In the genomic region with DNA sequence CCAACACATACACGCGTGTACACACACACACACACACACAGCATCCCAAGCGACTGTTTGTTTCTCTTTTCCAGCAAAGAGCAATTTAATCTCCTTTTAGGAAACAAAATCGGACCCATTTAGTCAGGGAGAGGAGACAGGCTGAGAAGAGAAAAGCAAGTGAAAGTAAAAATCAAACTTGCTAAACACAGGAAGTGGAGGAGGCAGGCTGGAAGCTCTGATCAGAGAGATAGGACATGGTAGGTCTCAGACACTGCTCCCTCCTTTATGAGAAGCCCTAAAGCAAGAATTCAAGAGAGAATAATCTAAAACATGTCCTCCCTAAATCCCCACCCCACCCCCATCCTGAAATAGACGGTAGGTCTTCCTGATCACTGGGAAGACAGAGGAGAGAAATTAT, we compare ENCODE assay signal across 8 cellular contexts.
A peak's percentile ranks its signal among the peaks of the same experiment; 100 is the strongest.
DNase-seq lines count a peak whose midpoint lies in the region; ATAC-seq and TF ChIP-seq lines count a peak whose summit lies in the region.

No MANE protein-coding gene starts in this region.

- peaks cover 3% of the 10 kb centered on the region for H3K36me3 ChIP-seq in neural progenitor cell

- peaks cover 34% of the 10 kb centered on the region for H3F3A ChIP-seq in neural progenitor cell (ENCODE audit: low read depth)

- no peak overlapping the region for H3K27ac ChIP-seq in caudate nucleus (ENCODE audit: low read depth, low read length)
- H3K27ac ChIP-seq in neural progenitor cell: no peak overlapping the region

- H3K27ac Mint-ChIP-seq in stimulated activated naive CD8-positive, alpha-beta T cell treated with anti-CD3 and anti-CD28 coated beads, Interleukin-15, Interleukin-2, amounts not matched to agents 100 ng/mL and 50 ng/mL, for 24 hours: peak overlapping the region; percentile 65
- peak overlapping the region; percentile 19 for H3K27ac Mint-ChIP-seq in central memory CD8-positive, alpha-beta T cell (ENCODE audit: low read depth)
- no peak overlapping the region for H3K27ac Mint-ChIP-seq in neural progenitor cell

- H3K27me3 ChIP-seq in neural progenitor cell: no peaks in the 10 kb centered on the region

- H3K4me3 Mint-ChIP-seq in stimulated activated naive CD8-positive, alpha-beta T cell treated with anti-CD3 and anti-CD28 coated beads, Interleukin-15, Interleukin-2, amounts not matched to agents 100 ng/mL and 50 ng/mL, for 24 hours: no peak overlapping the region
- peak overlapping the region; percentile 62 for H3K4me3 Mint-ChIP-seq in central memory CD8-positive, alpha-beta T cell
- H3K4me3 Mint-ChIP-seq in neural progenitor cell: no peak overlapping the region

- peaks cover 2% of the 10 kb centered on the region for H3K9me3 ChIP-seq in neural progenitor cell (ENCODE audit: low read depth)

- peaks cover 54% of the 10 kb centered on the region for H4K20me1 ChIP-seq in neural progenitor cell (ENCODE audit: low read depth)

- no peak overlapping the region for H2AFZ ChIP-seq in neural progenitor cell (replicated peaks)

- no peak overlapping the region for H3K9ac ChIP-seq in neural progenitor cell

- no peaks in the 10 kb centered on the region for H3K36me3 Mint-ChIP-seq in stimulated activated naive CD8-positive, alpha-beta T cell treated with anti-CD3 and anti-CD28 coated beads, Interleukin-15, Interleukin-2, amounts not matched to agents 100 ng/mL and 50 ng/mL, for 24 hours (ENCODE audit: low read depth)
- no peaks in the 10 kb centered on the region for H3K36me3 Mint-ChIP-seq in central memory CD8-positive, alpha-beta T cell (ENCODE audit: insufficient read depth)
- no peaks in the 10 kb centered on the region for H3K36me3 Mint-ChIP-seq in neural progenitor cell

- DNase-seq in stimulated activated naive CD8-positive, alpha-beta T cell treated with anti-CD3 and anti-CD28 coated beads, Interleukin-15, Interleukin-2, amounts not matched to agents 100 U/mL and 50 U/mL, for 24 hours: no peak
- DNase-seq in central memory CD8-positive, alpha-beta T cell (ENCODE audit: low spot score in 2 of 2): no peak
- DNase-seq in caudate nucleus (lab: John Stamatoyannopoulos, UW) (no peak), NCI-H345 (lab: John Stamatoyannopoulos, UW) (no peak), SKM-1 (lab: John Stamatoyannopoulos, UW; ENCODE audit: unreplicated experiment) (no peak), neural progenitor cell (ENCODE audit: low spot score) (no peak)

- peaks cover 21% of the 10 kb centered on the region for H3K4me1 ChIP-seq in neural progenitor cell

- TF ChIP-seq CTCF in neural progenitor cell (IDR thresholded peaks at IDR 0.05): no peak

- ATAC-seq in stimulated activated naive CD8-positive, alpha-beta T cell treated with anti-CD3 and anti-CD28 coated beads, Interleukin-15, Interleukin-2, amounts not matched to agents 100 U/mL and 50 U/mL, for 24 hours: no peak
- ATAC-seq in HG03558 (IDR thresholded peaks at IDR 0.05; ENCODE audit: extremely low read depth, unreplicated experiment): peak; percentile 41
- ATAC-seq in central memory CD8-positive, alpha-beta T cell (replicated peaks; ENCODE audit: extremely low read depth, poor library complexity, severe bottlenecking): peak; percentile 49

- no peaks in the 10 kb centered on the region for H3K27me3 Mint-ChIP-seq in stimulated activated naive CD8-positive, alpha-beta T cell treated with anti-CD3 and anti-CD28 coated beads, Interleukin-15, Interleukin-2, amounts not matched to agents 100 ng/mL and 50 ng/mL, for 24 hours
- no peaks in the 10 kb centered on the region for H3K27me3 Mint-ChIP-seq in central memory CD8-positive, alpha-beta T cell
- no peaks in the 10 kb centered on the region for H3K27me3 Mint-ChIP-seq in neural progenitor cell (ENCODE audit: insufficient read depth, low read depth)

- H3K79me2 ChIP-seq in neural progenitor cell (ENCODE audit: low read depth): peaks cover 73% of the 10 kb centered on the region

- H3K4me3 ChIP-seq in neural progenitor cell: no peak overlapping the region

- no peaks in the 10 kb centered on the region for H3K9me3 Mint-ChIP-seq in stimulated activated naive CD8-positive, alpha-beta T cell treated with anti-CD3 and anti-CD28 coated beads, Interleukin-15, Interleukin-2, amounts not matched to agents 100 ng/mL and 50 ng/mL, for 24 hours
- no peaks in the 10 kb centered on the region for H3K9me3 Mint-ChIP-seq in central memory CD8-positive, alpha-beta T cell
- H3K9me3 Mint-ChIP-seq in neural progenitor cell: peaks cover 2% of the 10 kb centered on the region

- peaks cover 10% of the 10 kb centered on the region for H3K4me1 Mint-ChIP-seq in stimulated activated naive CD8-positive, alpha-beta T cell treated with anti-CD3 and anti-CD28 coated beads, Interleukin-15, Interleukin-2, amounts not matched to agents 100 ng/mL and 50 ng/mL, for 24 hours (ENCODE audit: low read depth)
- H3K4me1 Mint-ChIP-seq in central memory CD8-positive, alpha-beta T cell: peaks cover 7% of the 10 kb centered on the region
- H3K4me1 Mint-ChIP-seq in neural progenitor cell: peaks cover 37% of the 10 kb centered on the region

- H3K4me2 ChIP-seq in neural progenitor cell: no peak overlapping the region
